In genomic region chr2:170409164-170409535, GRCh38 we compare ENCODE assay signal across 8 cellular contexts.
DNase-seq lines count a peak whose midpoint lies in the region; ATAC-seq and TF ChIP-seq lines count a peak whose summit lies in the region.

No MANE protein-coding gene starts in this region.

- no peaks in the 10 kb centered on the region for H3K36me3 ChIP-seq in osteoblast (ENCODE audit: insufficient read depth, low read length)
- H3K36me3 ChIP-seq in thoracic aorta: no peaks in the 10 kb centered on the region

- peak; percentile 42 for DNase-seq in DMS79 treated with DMSO at 0.1 percent for 48 hours (lab: John Stamatoyannopoulos, UW)
- peak; percentile 73 for DNase-seq in RPMI8226
- DNase-seq in fibroblast of villous mesenchyme (ENCODE audit: low read depth): peak; percentile 75
- no peak for DNase-seq in osteoblast (ENCODE audit: insufficient read length, low spot score, missing footprints)
- DNase-seq in thoracic aorta (ENCODE audit: low spot score): peak; percentile 15
- no peak for DNase-seq in epidermal melanocyte (ENCODE audit: insufficient read length, low spot score)

- peaks cover 4% of the 10 kb centered on the region for H3K4me1 Mint-ChIP-seq in activated T-helper 17 cell treated with anti-CD3 and anti-CD28 coated beads, Interleukin-2, amount 50 U/mL, for 72 hours

- H3K36me3 Mint-ChIP-seq in activated T-helper 17 cell treated with anti-CD3 and anti-CD28 coated beads, Interleukin-2, amount 50 U/mL, for 72 hours (ENCODE audit: low read depth): no peaks in the 10 kb centered on the region

- peaks cover 25% of the 10 kb centered on the region for H3K27me3 Mint-ChIP-seq in activated T-helper 17 cell treated with anti-CD3 and anti-CD28 coated beads, Interleukin-2, amount 50 U/mL, for 72 hours

- ATAC-seq in activated T-helper 17 cell treated with anti-CD3 and anti-CD28 coated beads, Interleukin-2, amount 50 U/mL, for 72 hours (replicated peaks): peak; percentile 67
- ATAC-seq in thoracic aorta (ENCODE audit: insufficient number of reproducible peaks, low FRiP score, low read depth): peak; percentile 25

- peak; percentile 70 for TF ChIP-seq CTCF in LNCAP (IDR thresholded peaks at IDR 0.05)
- peak; percentile 83 for TF ChIP-seq CTCF in fibroblast of villous mesenchyme (IDR thresholded peaks at IDR 0.05; ENCODE audit: insufficient read depth, low read depth, low read length)
- peak; percentile 86 for TF ChIP-seq CTCF in osteoblast (IDR thresholded peaks at IDR 0.05; ENCODE audit: extremely low read depth, low read depth, low read length)
- TF ChIP-seq CTCF in thoracic aorta (IDR thresholded peaks at IDR 0.05): peak; percentile 90

- no peaks in the 10 kb centered on the region for H3K4me1 ChIP-seq in osteoblast (ENCODE audit: insufficient read depth, low read length)
- H3K4me1 ChIP-seq in thoracic aorta (ENCODE audit: control insufficient read depth in 1 of 2, low read depth in 2 of 2): peaks cover 0 to 15% of the 10 kb centered on the region in 2 donors

- no peaks in the 10 kb centered on the region for H4K20me1 ChIP-seq in osteoblast (ENCODE audit: insufficient read depth, low read length)

- H3K79me2 ChIP-seq in osteoblast (ENCODE audit: insufficient read depth, low read length): no peaks in the 10 kb centered on the region

- H3K27ac ChIP-seq in osteoblast (ENCODE audit: low read depth, low read length) (no peak overlapping the region), thoracic aorta (no peak overlapping the region)

- H2AFZ ChIP-seq in osteoblast (ENCODE audit: low read length): peak overlapping the region; percentile 56

- H3K4me3 ChIP-seq in fibroblast of villous mesenchyme (ENCODE audit: low read depth, low read length) (no peak overlapping the region), osteoblast (ENCODE audit: insufficient read depth, low read length) (peak overlapping the region; percentile 39), thoracic aorta (peak overlapping the region; percentile 14)

- H3K27me3 ChIP-seq in osteoblast (ENCODE audit: insufficient read depth, low read length): peaks cover 12% of the 10 kb centered on the region
- no peaks in the 10 kb centered on the region for H3K27me3 ChIP-seq in thoracic aorta (replicated peaks; ENCODE audit: insufficient read depth)

- H3K9me3 ChIP-seq in osteoblast (ENCODE audit: low read depth, low read length) (no peaks in the 10 kb centered on the region), thoracic aorta (no peaks in the 10 kb centered on the region)

- H3K4me2 ChIP-seq in osteoblast (ENCODE audit: insufficient read depth, low read length): peak overlapping the region; percentile 69

- no peaks in the 10 kb centered on the region for H3K9me3 Mint-ChIP-seq in activated T-helper 17 cell treated with anti-CD3 and anti-CD28 coated beads, Interleukin-2, amount 50 U/mL, for 72 hours

- no peak overlapping the region for H3K27ac Mint-ChIP-seq in activated T-helper 17 cell treated with anti-CD3 and anti-CD28 coated beads, Interleukin-2, amount 50 U/mL, for 72 hours

- peak overlapping the region; percentile 37 for H3K4me3 Mint-ChIP-seq in activated T-helper 17 cell treated with anti-CD3 and anti-CD28 coated beads, Interleukin-2, amount 50 U/mL, for 72 hours

Comparison
In these comparisons a context has a peak if more than half of its experiments do, and no peak if none do; other contexts are left out.
1. DNase-seq: peak in DMS79 treated with DMSO at 0.1 percent for 48 hours (single experiment), RPMI8226 (single experiment), fibroblast of villous mesenchyme (single experiment) and thoracic aorta (single experiment); none in osteoblast (single experiment) and epidermal melanocyte (single experiment).
2. Peak in every context shown above with its lines, with median percentiles within 50 percentile points of each other: CTCF ChIP-seq.